Comparison of ENCODE assay signal across 8 cellular contexts in genomic region chr12:117098071-117098360, GRCh38. TPM values are rescaled to one million over a fixed set of nuclear protein-coding genes. Genes with fewer than 3 reads are reported as not detected.
DNase-seq lines count a peak whose midpoint lies in the region; ATAC-seq and TF ChIP-seq lines count a peak whose summit lies in the region.

No MANE protein-coding gene starts in this region.

- H3K4me1 Mint-ChIP-seq in activated CD4-positive, alpha-beta T cell treated with anti-CD3 and anti-CD28 coated beads, Interleukin-2, amount 10 ng/mL, durations not matched to agents 24 days and 14 days: peaks cover 25% of the 10 kb centered on the region
- peaks cover 18% of the 10 kb centered on the region for H3K4me1 Mint-ChIP-seq in WTC11
- H3K4me1 Mint-ChIP-seq in immature natural killer cell: peaks cover 22 to 29% of the 10 kb centered on the region in 2 donors

- peak overlapping the region in 4 of 5 donors; percentile 50 to 69 (median 62) for H3K4me3 ChIP-seq in subcutaneous abdominal adipose tissue (ENCODE audit: low read depth in 1 of 5, low read length in 5 of 5)

- no peak for DNase-seq in activated CD4-positive, alpha-beta T cell treated with anti-CD3 and anti-CD28 coated beads, Interleukin-2, amount 10 ng/mL, durations not matched to agents 24 days and 14 days
- no peak for DNase-seq in activated CD4-positive, alpha-beta T cell treated with anti-CD3 and anti-CD28 coated beads for 1 hour
- no peak for DNase-seq in WTC11 (ENCODE audit: low spot score)
- no peak for DNase-seq in immature natural killer cell
- no peak for DNase-seq in NCI-H748 (lab: John Stamatoyannopoulos, UW; ENCODE audit: unreplicated experiment)

- POLR2A ChIA-PET in WTC11 (lab: Charles Lee): interaction anchor here (1.1 to 1.5 kb wide), 3 partner anchors 9 to 45 kb away, joined by 3 to 6 read pairs (median 5); no protein-coding TSS in a partner anchor

- ATAC-seq in WTC11 (no peak), GM21723 (IDR thresholded peaks at IDR 0.05; ENCODE audit: unreplicated experiment) (no peak), HG02885 (IDR thresholded peaks at IDR 0.05; ENCODE audit: poor library complexity, unreplicated experiment) (no peak)

- intact Hi-C loops in activated CD4-positive, alpha-beta T cell treated with anti-CD3 and anti-CD28 coated beads, Interleukin-2, amount 10 ng/mL, durations not matched to agents 24 days and 14 days (cut with micrococcal nuclease): loop anchor here (2.0 to 5.0 kb wide), 3 partner anchors 35 to 361 kb away; partner anchors contain the start of genes RNFT2 and SPRING1

- H3K36me3 ChIP-seq in subcutaneous abdominal adipose tissue (ENCODE audit: control insufficient read depth in 5 of 5, insufficient read depth in 5 of 5, low read length in 5 of 5): no peaks in the 10 kb centered on the region

- no peaks in the 10 kb centered on the region for H3K9me3 Mint-ChIP-seq in activated CD4-positive, alpha-beta T cell treated with anti-CD3 and anti-CD28 coated beads, Interleukin-2, amount 10 ng/mL, durations not matched to agents 24 days and 14 days
- H3K9me3 Mint-ChIP-seq in WTC11 (no peaks in the 10 kb centered on the region), immature natural killer cell (peaks cover 0 to 2% (median 0%) of the 10 kb centered on the region in 6 donors)

- peaks cover 3 to 28% (median 17%) of the 10 kb centered on the region in 5 donors for H3K4me1 ChIP-seq in subcutaneous abdominal adipose tissue (ENCODE audit: control insufficient read depth in 5 of 5, insufficient read depth in 5 of 5, low read length in 5 of 5)

- H3K36me3 Mint-ChIP-seq in activated CD4-positive, alpha-beta T cell treated with anti-CD3 and anti-CD28 coated beads, Interleukin-2, amount 10 ng/mL, durations not matched to agents 24 days and 14 days (ENCODE audit: low read depth): peaks cover 7% of the 10 kb centered on the region
- H3K36me3 Mint-ChIP-seq in WTC11 (no peaks in the 10 kb centered on the region), immature natural killer cell (no peaks in the 10 kb centered on the region)

- CTCF ChIA-PET in WTC11 (lab: Charles Lee): interaction anchor here (1.4 to 4.1 kb wide), 4 partner anchors 21 to 62 kb away, joined by 3 to 28 read pairs (median 4); no protein-coding TSS in a partner anchor

- H3K27me3 Mint-ChIP-seq in activated CD4-positive, alpha-beta T cell treated with anti-CD3 and anti-CD28 coated beads, Interleukin-2, amount 10 ng/mL, durations not matched to agents 24 days and 14 days: peaks cover 25% of the 10 kb centered on the region
- H3K27me3 Mint-ChIP-seq in WTC11 (ENCODE audit: low read depth) (peaks cover 29% of the 10 kb centered on the region), immature natural killer cell (ENCODE audit: low read depth in 3 of 3) (peaks cover 3 to 11% (median 3%) of the 10 kb centered on the region in 3 donors)

- no peaks in the 10 kb centered on the region for H3K9me3 ChIP-seq in subcutaneous abdominal adipose tissue (ENCODE audit: control insufficient read depth in 5 of 5, low read length in 5 of 5)

- H3K27ac ChIP-seq in subcutaneous abdominal adipose tissue (ENCODE audit: low read depth, low read length): no peak overlapping the region

- no peak overlapping the region for H3K27ac Mint-ChIP-seq in activated CD4-positive, alpha-beta T cell treated with anti-CD3 and anti-CD28 coated beads, Interleukin-2, amount 10 ng/mL, durations not matched to agents 24 days and 14 days
- no peak overlapping the region for H3K27ac Mint-ChIP-seq in WTC11
- H3K27ac Mint-ChIP-seq in immature natural killer cell: peak overlapping the region in 3 of 6 donors; percentile 26 to 74 (median 71)

- peaks cover 27 to 53% (median 45%) of the 10 kb centered on the region in 5 donors for H3K27me3 ChIP-seq in subcutaneous abdominal adipose tissue (ENCODE audit: control insufficient read depth in 5 of 5, insufficient read depth in 4 of 5, low read length in 5 of 5)

- TF ChIP-seq CTCF in WTC11 (IDR thresholded peaks at IDR 0.05): no peak

- H3K9ac ChIP-seq in subcutaneous abdominal adipose tissue (ENCODE audit: low read length in 5 of 5): peak overlapping the region in 2 of 5 donors; percentile 38 to 43

- peak overlapping the region; percentile 82 for H3K4me3 Mint-ChIP-seq in activated CD4-positive, alpha-beta T cell treated with anti-CD3 and anti-CD28 coated beads, Interleukin-2, amount 10 ng/mL, durations not matched to agents 24 days and 14 days
- H3K4me3 Mint-ChIP-seq in WTC11 (peak overlapping the region; percentile 73), immature natural killer cell (peak overlapping the region; percentile 79 to 92 (median 83))

TF ChIP-seq in WTC11, 78 proteins besides CTCF, POLR2A, EP300 and RAD21:
- TF ChIP-seq AR (CRISPR knock-in tag; IDR thresholded peaks at IDR 0.05) (no peak), MXD4 (CRISPR knock-in tag; IDR thresholded peaks at IDR 0.05; ENCODE audit: borderline replicate concordance) (no peak), ZSCAN18 (CRISPR knock-in tag; IDR thresholded peaks at IDR 0.05) (peak; percentile 16; the same call in 1 of the 2 replicates)

RNA-seq across cellular contexts. Expression of gene TESC, which starts 1.2 kb away (rescaled TPM):
- total RNA-seq in activated CD4-positive, alpha-beta T cell treated with anti-CD3 and anti-CD28 coated beads, Interleukin-2, amount 10 ng/mL, durations not matched to agents 24 days and 14 days: 61.6 and 62.6 TPM in 2 replicates
- 10.8 to 15.5 TPM (median 14.9 TPM) in 3 replicates for total RNA-seq in WTC11 (2021)
- polyA plus RNA-seq in immature natural killer cell: 10 to 100 TPM; 42.6 to 71.3 (median 53.8) TPM
